In genomic region chr15:31977812-31978662, GRCh38 we compare ENCODE assay signal across 8 cellular contexts. TPM values are rescaled to one million over a fixed set of nuclear protein-coding genes. Genes with fewer than 3 reads are reported as not detected.
DNase-seq lines count a peak whose midpoint lies in the region; ATAC-seq lines count a peak whose summit lies in the region.

No MANE protein-coding gene starts in this region.

- no peak overlapping the region for H2BK12ac ChIP-seq in mesenchymal stem cell (ENCODE audit: low read length in 2 of 2)

- no peaks in the 10 kb centered on the region for H3K36me3 ChIP-seq in mesenchymal stem cell (ENCODE audit: control insufficient read depth in 1 of 2, insufficient read depth in 2 of 2, low read depth in 1 of 2, low read length in 2 of 2)

- H4K91ac ChIP-seq in mesenchymal stem cell (ENCODE audit: low read length), result no peak overlapping the region

- H3K18ac ChIP-seq in mesenchymal stem cell (ENCODE audit: low read depth in 1 of 2, low read length in 2 of 2), result no peak overlapping the region

- no peak overlapping the region for H3K4ac ChIP-seq in mesenchymal stem cell (ENCODE audit: low read depth in 1 of 2, low read length in 2 of 2)

- DNase-seq in CD1c-positive myeloid dendritic cell (ENCODE audit: extremely low spot score) (peak; percentile 48), NCI-H2171 treated with DMSO at 0.1 percent for 48 hours (lab: John Stamatoyannopoulos, UW) (peak; percentile 46), ecto neural progenitor cell (ENCODE audit: low spot score) (peak; percentile 87), mesenchymal stem cell (peak; percentile 16)
- DNase-seq in activated CD4-positive, alpha-beta T cell treated with anti-CD3 and anti-CD28 coated beads for 4 hours, result peak; percentile 34 to 52
- DNase-seq in stimulated activated CD8-positive, alpha-beta memory T cell treated with anti-CD3 and anti-CD28 coated beads, Interleukin-7, amount 100 ng/mL, for 48 hours (ENCODE audit: extremely low read depth in 1 of 2, low read depth in 1 of 2), result peak; percentile 17 to 25

- H2BK15ac ChIP-seq in mesenchymal stem cell (ENCODE audit: low read depth, poor library complexity, severe bottlenecking), result no peak overlapping the region

- H3K27ac ChIP-seq in mesenchymal stem cell (ENCODE audit: low read length, poor library complexity, severe bottlenecking), result no peak overlapping the region

- no peak overlapping the region for H3K9ac ChIP-seq in mesenchymal stem cell (ENCODE audit: low read length)

- H3K27me3 ChIP-seq in mesenchymal stem cell (ENCODE audit: control insufficient read depth in 1 of 2, insufficient read depth in 1 of 2, low read length in 2 of 2), result peaks cover 17 to 44% of the 10 kb centered on the region in 2 experiments

- H2BK120ac ChIP-seq in mesenchymal stem cell (ENCODE audit: low read depth, low read length), result no peak overlapping the region

- H4K8ac ChIP-seq in mesenchymal stem cell (ENCODE audit: low read length), result no peak overlapping the region

- H3K14ac ChIP-seq in mesenchymal stem cell (ENCODE audit: low read length in 2 of 2), result no peak overlapping the region

- H2AK5ac ChIP-seq in mesenchymal stem cell (ENCODE audit: low read length, severe bottlenecking), result no peak overlapping the region

- H2BK5ac ChIP-seq in mesenchymal stem cell (ENCODE audit: low read depth, low read length, poor library complexity, severe bottlenecking), result no peak overlapping the region

- WGBS in mesenchymal stem cell, result 10% methylated on average over 17 of the region's 22 CpGs

- H2AFZ ChIP-seq in mesenchymal stem cell (ENCODE audit: low read depth, low read length), result no peak overlapping the region

- no peaks in the 10 kb centered on the region for H3K79me1 ChIP-seq in mesenchymal stem cell (replicated peaks; ENCODE audit: low read length, poor library complexity, severe bottlenecking)

- no peak overlapping the region for H3K23ac ChIP-seq in mesenchymal stem cell (ENCODE audit: low read length in 2 of 2)

- no peaks in the 10 kb centered on the region for H3K9me3 ChIP-seq in mesenchymal stem cell (ENCODE audit: control insufficient read depth, low read length)

- no peak overlapping the region for H3K4me3 ChIP-seq in mesenchymal stem cell (ENCODE audit: insufficient read depth in 1 of 2, low read depth in 1 of 2, low read length in 2 of 2)

- ATAC-seq in GM21423 (IDR thresholded peaks at IDR 0.05; ENCODE audit: unreplicated experiment) (peak; percentile 63), GM21447 (IDR thresholded peaks at IDR 0.05; ENCODE audit: unreplicated experiment) (no peak)

- peaks cover 6% of the 10 kb centered on the region for H3K4me1 ChIP-seq in mesenchymal stem cell (ENCODE audit: control insufficient read depth, insufficient read depth, low read depth, low read length)

- peak overlapping the region; percentile 52 for H3K4me2 ChIP-seq in mesenchymal stem cell (ENCODE audit: low read length, poor library complexity, severe bottlenecking)

RNA-seq across cellular contexts. Expression of gene CHRNA7, which starts 52.3 kb away (rescaled TPM):
- polyA plus RNA-seq in mesenchymal stem cell (2013, experiment 1 of 2), result 0.35 TPM
- 0.42 TPM for polyA plus RNA-seq in mesenchymal stem cell (2013, experiment 2 of 2)

Comparison
In these comparisons a context has a peak if more than half of its experiments do, and no peak if none do; other contexts are left out.
1. DNase-seq: peak in every context shown above with its lines; median percentile 87 in ecto neural progenitor cell; 48 in CD1c-positive myeloid dendritic cell; 46 in NCI-H2171 treated with DMSO at 0.1 percent for 48 hours; 43 in activated CD4-positive, alpha-beta T cell treated with anti-CD3 and anti-CD28 coated beads for 4 hours; 21 in stimulated activated CD8-positive, alpha-beta memory T cell treated with anti-CD3 and anti-CD28 coated beads, Interleukin-7, amount 100 ng/mL, for 48 hours; 16 in mesenchymal stem cell.